ENCODE assay signal across 13 cellular contexts in the genomic region with DNA sequence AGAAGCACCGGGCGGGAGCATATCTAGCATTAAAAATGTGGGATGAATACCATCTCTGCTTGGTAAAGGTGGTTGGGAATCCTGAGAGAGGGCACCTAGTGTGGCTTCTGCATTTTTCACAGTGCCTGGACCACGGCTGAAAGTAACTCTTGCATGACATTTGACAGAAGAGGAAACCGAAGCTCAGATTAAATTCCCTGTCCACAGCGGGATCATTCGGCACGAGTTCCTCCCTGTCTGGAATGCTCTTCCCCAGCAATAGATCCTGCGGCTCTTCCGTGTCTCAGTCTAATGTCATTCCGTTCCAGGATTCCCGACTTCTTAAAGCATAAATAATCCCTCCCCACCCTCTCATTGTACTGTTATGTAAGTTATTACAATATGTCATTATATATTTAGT. TPM values are rescaled to one million over a fixed set of nuclear protein-coding genes. Genes with fewer than 3 reads are reported as not detected.
DNase-seq lines count a peak whose midpoint lies in the region; ATAC-seq and TF ChIP-seq lines count a peak whose summit lies in the region.
"Had no signal": no experiment of that assay in that cellular context is flagged by ENCODE, and none has a peak within 500 bp of the region (broad histone marks: within the 10 kb centered on the region; RNA-seq: fewer than 3 reads in every experiment).

No MANE protein-coding gene starts in this region.

- H3K4me3 ChIP-seq in DOHH2 (ENCODE audit: low read length) (peak overlapping the region; percentile 100), Karpas-422 (ENCODE audit: low read length) (peak overlapping the region; percentile 84), neutrophil (ENCODE audit: low read depth in 1 of 2, low read length in 1 of 2) (peak overlapping the region; percentile 70 to 98)

- peaks cover 40% of the 10 kb centered on the region for H3K36me3 ChIP-seq in DOHH2 (ENCODE audit: control insufficient read depth, low read length)
- H3K36me3 ChIP-seq in Karpas-422 (ENCODE audit: insufficient read depth, low read length) = peaks cover 36% of the 10 kb centered on the region
- H3K36me3 ChIP-seq in neutrophil = peaks cover 29% of the 10 kb centered on the region

- no peak overlapping the region for H3K9ac ChIP-seq in Karpas-422 (ENCODE audit: low read length)

- no peaks in the 10 kb centered on the region for H3K9me2 ChIP-seq in DOHH2 (replicated peaks; ENCODE audit: control insufficient read depth, low read length)
- H3K9me2 ChIP-seq in Karpas-422 (replicated peaks; ENCODE audit: insufficient read depth, low read length) = no peaks in the 10 kb centered on the region

- H3K9me3 ChIP-seq in DOHH2 (ENCODE audit: control insufficient read depth, insufficient read depth, low read length) (no peaks in the 10 kb centered on the region), Karpas-422 (ENCODE audit: low read length) (no peaks in the 10 kb centered on the region), neutrophil (no peaks in the 10 kb centered on the region)

- H3F3A ChIP-seq in DOHH2 (ENCODE audit: control insufficient read depth, insufficient read depth) = peaks cover 40% of the 10 kb centered on the region

- no peaks in the 10 kb centered on the region for H3K27me3 ChIP-seq in DOHH2 (ENCODE audit: control insufficient read depth, low read length)
- H3K27me3 ChIP-seq in Karpas-422 (ENCODE audit: low read length) = no peaks in the 10 kb centered on the region
- H3K27me3 ChIP-seq in neutrophil = no peaks in the 10 kb centered on the region

- peak overlapping the region; percentile 96 for H3K4me3 Mint-ChIP-seq in activated naive CD8-positive, alpha-beta T cell treated with anti-CD3 and anti-CD28 coated beads, Interleukin-2, amount 50 U/mL, for 24 hours
- no peak overlapping the region for H3K4me3 Mint-ChIP-seq in glutamatergic neuron (ENCODE audit: unreplicated experiment)

- H3K27me3 Mint-ChIP-seq in activated naive CD8-positive, alpha-beta T cell treated with anti-CD3 and anti-CD28 coated beads, Interleukin-2, amount 50 U/mL, for 24 hours = no peaks in the 10 kb centered on the region
- peaks cover 2% of the 10 kb centered on the region for H3K27me3 Mint-ChIP-seq in glutamatergic neuron (ENCODE audit: unreplicated experiment)

- peaks cover 38% of the 10 kb centered on the region for H3K36me3 Mint-ChIP-seq in activated naive CD8-positive, alpha-beta T cell treated with anti-CD3 and anti-CD28 coated beads, Interleukin-2, amount 50 U/mL, for 24 hours (ENCODE audit: low read depth)
- H3K36me3 Mint-ChIP-seq in glutamatergic neuron (ENCODE audit: unreplicated experiment) = peaks cover 11% of the 10 kb centered on the region

- no peak overlapping the region for H2AFZ ChIP-seq in Karpas-422 (ENCODE audit: low read length)

- no peaks in the 10 kb centered on the region for H3K9me3 Mint-ChIP-seq in activated naive CD8-positive, alpha-beta T cell treated with anti-CD3 and anti-CD28 coated beads, Interleukin-2, amount 50 U/mL, for 24 hours
- H3K9me3 Mint-ChIP-seq in glutamatergic neuron (ENCODE audit: unreplicated experiment) = peaks cover 11% of the 10 kb centered on the region

- peaks cover 31% of the 10 kb centered on the region for H4K20me1 ChIP-seq in DOHH2 (ENCODE audit: control insufficient read depth, insufficient read depth, low read depth, low read length)
- peaks cover 36% of the 10 kb centered on the region for H4K20me1 ChIP-seq in Karpas-422 (ENCODE audit: insufficient read depth, low read depth, low read length)

- DNase-seq in Karpas-422 (no peak), glutamatergic neuron (no peak), SHP77 (lab: John Stamatoyannopoulos, UW) (no peak)
- no peak for DNase-seq in activated naive CD8-positive, alpha-beta T cell treated with anti-CD3 and anti-CD28 coated beads, Interleukin-2, amount 50 U/mL, for 24 hours
- DNase-seq: activated effector memory CD4-positive, alpha-beta T cell treated with anti-CD3 and anti-CD28 coated beads, Interleukin-2, amount 50 U/mL, for 16 hours; DMS79 treated with DMSO at 0.1 percent for 48 hours; midbrain; NCI-H1092; NCI-H774; stimulated activated naive CD4-positive, alpha-beta T cell had no signal

- no peak overlapping the region for H3K27ac Mint-ChIP-seq in activated naive CD8-positive, alpha-beta T cell treated with anti-CD3 and anti-CD28 coated beads, Interleukin-2, amount 50 U/mL, for 24 hours
- no peak overlapping the region for H3K27ac Mint-ChIP-seq in glutamatergic neuron (ENCODE audit: unreplicated experiment)

- H3K4me2 ChIP-seq in DOHH2 (ENCODE audit: low read length) (peak overlapping the region; percentile 73), Karpas-422 (ENCODE audit: low read depth, low read length, poor library complexity, severe bottlenecking) (peak overlapping the region; percentile 96)

- ATAC-seq in activated naive CD8-positive, alpha-beta T cell treated with anti-CD3 and anti-CD28 coated beads, Interleukin-2, amount 50 U/mL, for 24 hours = no peak
- no peak for ATAC-seq in HG02759 (IDR thresholded peaks at IDR 0.05; ENCODE audit: unreplicated experiment)

- peaks cover 42% of the 10 kb centered on the region for H3K4me1 Mint-ChIP-seq in activated naive CD8-positive, alpha-beta T cell treated with anti-CD3 and anti-CD28 coated beads, Interleukin-2, amount 50 U/mL, for 24 hours
- H3K4me1 Mint-ChIP-seq in glutamatergic neuron (ENCODE audit: low read depth, unreplicated experiment) = peaks cover 31% of the 10 kb centered on the region

- peaks cover 49% of the 10 kb centered on the region for H3K79me2 ChIP-seq in DOHH2 (ENCODE audit: control insufficient read depth, low read length)
- peaks cover 41% of the 10 kb centered on the region for H3K79me2 ChIP-seq in Karpas-422 (ENCODE audit: low read length)

- H3K4me1 ChIP-seq in DOHH2 (ENCODE audit: control insufficient read depth, low read length) (peaks cover 50% of the 10 kb centered on the region), Karpas-422 (ENCODE audit: low read length) (peaks cover 41% of the 10 kb centered on the region), neutrophil (ENCODE audit: control insufficient read depth in 1 of 2, insufficient read depth in 1 of 2, low read depth in 1 of 2, low read length in 1 of 2) (peaks cover 8 to 12% of the 10 kb centered on the region in 2 experiments)

- TF ChIP-seq CTCF in DOHH2 (IDR thresholded peaks at IDR 0.05; ENCODE audit: low read depth, low read length, poor library complexity, severe bottlenecking) = no peak
- TF ChIP-seq CTCF in neutrophil (IDR thresholded peaks at IDR 0.05) = no peak
- TF ChIP-seq CTCF in glutamatergic neuron (IDR thresholded peaks at IDR 0.05; ENCODE audit: partially characterized antibody, unreplicated experiment) = no peak

- H3K27ac ChIP-seq in DOHH2 (ENCODE audit: low read depth, low read length) = no peak overlapping the region
- no peak overlapping the region for H3K27ac ChIP-seq in Karpas-422 (ENCODE audit: low read length)
- no peak overlapping the region for H3K27ac ChIP-seq in neutrophil

RNA-seq across cellular contexts. Expression of a gene that starts 0.9 kb away (rescaled TPM):
- total RNA-seq in Karpas-422 (2014; rRNA removed; shearing (Covaris generic); ENCODE audit: low replicate concordance) = 3,591 and 3,631 TPM in 2 replicates
- total RNA-seq in glutamatergic neuron (ENCODE audit: unreplicated experiment) = 729 TPM

RNA-seq across cellular contexts. Expression of a gene that starts 16.0 kb away (rescaled TPM):
- 20.4 and 33.9 TPM in 2 replicates for total RNA-seq in Karpas-422 (2014; rRNA removed; shearing (Covaris generic); ENCODE audit: low replicate concordance)
- total RNA-seq in glutamatergic neuron (ENCODE audit: unreplicated experiment) = 34.6 TPM

RNA-seq across cellular contexts. Expression of a gene that starts 20.8 kb away (rescaled TPM):
- not detected in 2 replicates for total RNA-seq in Karpas-422 (2014; rRNA removed; shearing (Covaris generic); ENCODE audit: low replicate concordance)
- not detected for total RNA-seq in glutamatergic neuron (ENCODE audit: unreplicated experiment)

RNA-seq across cellular contexts. Expression of a gene that starts 54.8 kb away (rescaled TPM):
- 68.6 and 74.0 TPM in 2 replicates for total RNA-seq in Karpas-422 (2014; rRNA removed; shearing (Covaris generic); ENCODE audit: low replicate concordance)
- 16.0 TPM for total RNA-seq in glutamatergic neuron (ENCODE audit: unreplicated experiment)
